In genomic region chr1:2192031-2192995, GRCh38 we compare ENCODE assay signal across 8 cellular contexts. TPM values are rescaled to one million over a fixed set of nuclear protein-coding genes. Genes with fewer than 3 reads are reported as not detected.
DNase-seq lines count a peak whose midpoint lies in the region; ATAC-seq and TF ChIP-seq lines count a peak whose summit lies in the region.
"Had no signal": no experiment of that assay in that cellular context is flagged by ENCODE, and none has a peak within 500 bp of the region (broad histone marks: within the 10 kb centered on the region; RNA-seq: fewer than 3 reads in every experiment).

No MANE protein-coding gene starts in this region.

- WGBS in IMR-90 (ENCODE audit: extremely low coverage in 2 of 2, insufficient read length in 1 of 2), 2 experiments, result 40% methylated on average over 19 of the region's 30 CpGs; no CpG with 5 or more reads in 1 of the 2 experiments
- 61 to 77% (median 73%) methylated on average over 21 to 30 of the region's 30 CpGs for WGBS in stomach, 5 donors

- TF ChIP-seq POLR2A in IMR-90 (IDR thresholded peaks at IDR 0.05; ENCODE audit: low read depth, low read length) (no peak), stomach (IDR thresholded peaks at IDR 0.05) (no peak)

- no peak overlapping the region for H2BK5ac ChIP-seq in IMR-90 (ENCODE audit: low read depth, low read length, poor library complexity, severe bottlenecking)

- in situ Hi-C loops in IMR-90 (cut with MboI; ENCODE audit: low sequenced_read_pairs), result loop anchor here (5.0 to 25.0 kb wide), 2 partner anchors 180 to 345 kb away; partner anchors contain the start of genes HES5 and PANK4

- H4K91ac ChIP-seq in IMR-90 (ENCODE audit: insufficient read depth, low read depth, low read length), result peak overlapping the region; percentile 27; the same call in 1 of the 2 replicates

- H2AK5ac ChIP-seq in IMR-90 (ENCODE audit: low read depth, low read length), result peak overlapping the region; percentile 5

- dilution Hi-C loops in IMR-90 (cut with HindIII; ENCODE audit: low sequenced_read_pairs, unreplicated experiment), result no loop called here

- H3K23ac ChIP-seq in IMR-90 (ENCODE audit: low read depth, low read length), result 0 out of 2 replicates have a peak overlapping the region, but pooled peaks have one; percentile 79

- peak; percentile 70 for DNase-seq in IMR-90
- peak; percentile 67 for DNase-seq in amniotic epithelial cell (ENCODE audit: low read depth)
- DNase-seq in left lung, result peak in 1 of 2 donors; percentile 70
- DNase-seq in stomach, result no peak
- no peak for DNase-seq in HEK293T (ENCODE audit: extremely low spot score)
- no peak for DNase-seq in SKM-1 (lab: John Stamatoyannopoulos, UW; ENCODE audit: unreplicated experiment)
- no peak for DNase-seq in kidney glomerular epithelial cell (lab: John Stamatoyannopoulos, UW)
- DNase-seq: NCI-H82 had no signal

- POLR2A ChIA-PET in IMR-90 (lab: Charles Lee; ENCODE audit: unreplicated experiment) (interaction anchor here (0.6 kb wide), 1 partner anchor 115 kb away, joined by 6 read pairs; no protein-coding TSS in a partner anchor), HEK293T (lab: Yijun Ruan, JAX) (interaction anchor here (1.1 to 2.1 kb wide), 2 partner anchors 36 to 199 kb away, joined by 4 to 8 read pairs; partner anchors contain the start of genes MORN1, RER1 and SKI)

- intact Hi-C loops in IMR-90 (cut with micrococcal nuclease) (no loop called here), left lung (cut with DNase I) (loop anchor here in 1 of 2 donors (10.0 kb wide), 1 partner anchor 192 kb away; no protein-coding TSS in a partner anchor), stomach (cut with DNase I; ENCODE audit: low total_unique reads) (no loop called here)

- H3K18ac ChIP-seq in IMR-90 (ENCODE audit: low read depth, low read length), result no peak overlapping the region

- H3K4me3 ChIP-seq in IMR-90 (ENCODE audit: insufficient read depth, low read depth, low read length), result no peak overlapping the region
- H3K4me3 ChIP-seq in left lung, result no peak overlapping the region
- H3K4me3 ChIP-seq in stomach, result peak overlapping the region in 1 of 4 donors; percentile 6

- TF ChIP-seq EP300 in stomach (IDR thresholded peaks at IDR 0.05), result no peak

- peak overlapping the region; percentile 35; the same call in 1 of the 2 replicates for H3K4ac ChIP-seq in IMR-90 (ENCODE audit: low read depth, low read length)

- H3K36me3 ChIP-seq in IMR-90 (ENCODE audit: control insufficient read depth, insufficient read depth, low read length) (no peaks in the 10 kb centered on the region; the same call in 1 of the 2 replicates), left lung (no peaks in the 10 kb centered on the region), stomach (no peaks in the 10 kb centered on the region)

- H3K27me3 ChIP-seq in IMR-90 (ENCODE audit: control insufficient read depth, insufficient read depth, low read length) (no peaks in the 10 kb centered on the region), left lung (no peaks in the 10 kb centered on the region), stomach (no peaks in the 10 kb centered on the region)

- no peak overlapping the region for H3K56ac ChIP-seq in IMR-90 (ENCODE audit: extremely low read depth, insufficient read depth, low read length)

- H4K20me1 ChIP-seq in IMR-90 (ENCODE audit: insufficient read depth, low read length), result 0 out of 2 replicates have a peak, but pooled peaks cover 12% of the 10 kb centered on the region

- H3K9ac ChIP-seq in IMR-90 (ENCODE audit: low read depth, low read length), result peak overlapping the region; percentile 8; the same call in 1 of the 2 replicates

- peak overlapping the region; percentile 46; the same call in 1 of the 2 replicates for H3K14ac ChIP-seq in IMR-90 (replicated peaks; ENCODE audit: low read depth, low read length)

- H3K9me1 ChIP-seq in IMR-90 (ENCODE audit: insufficient read depth, low read length), result 0 out of 2 replicates have a peak, but pooled peaks cover 2% of the 10 kb centered on the region

- TF ChIP-seq CTCF in IMR-90 (conservative IDR thresholded peaks at IDR 0.05; ENCODE audit: low read depth, low read length) (no peak), left lung (IDR thresholded peaks at IDR 0.05) (no peak), stomach (IDR thresholded peaks at IDR 0.05) (no peak)

- no peak overlapping the region for H2BK20ac ChIP-seq in IMR-90 (ENCODE audit: low read depth, low read length)

- H3K27ac ChIP-seq in IMR-90 (ENCODE audit: insufficient read depth, low read length) (peak overlapping the region; percentile 15), left lung (peak overlapping the region; percentile 40 to 91), stomach (peak overlapping the region in 4 of 5 donors; percentile 88 to 98 (median 94))

- CTCF ChIA-PET in IMR-90 (lab: Yijun Ruan, JAX) (interaction anchor here (0.7 to 0.8 kb wide), 3 partner anchors 18 to 189 kb away, joined by 3 to 4 read pairs (median 3); no protein-coding TSS in a partner anchor), HEK293T (lab: Yijun Ruan, JAX) (interaction anchor here (0.6 to 1.5 kb wide), 3 partner anchors 83 to 189 kb away, joined by 3 to 4 read pairs (median 3); no protein-coding TSS in a partner anchor)

- no peak for TF ChIP-seq RAD21 in IMR-90 (IDR thresholded peaks at IDR 0.05; ENCODE audit: low read length)

- peak overlapping the region; percentile 44 for H2AFZ ChIP-seq in IMR-90 (replicated peaks; ENCODE audit: low read length, poor library complexity)

- peak overlapping the region; percentile 48; the same call in 1 of the 2 replicates for H3K4me2 ChIP-seq in IMR-90 (ENCODE audit: low read depth, low read length)

- H4K5ac ChIP-seq in IMR-90 (ENCODE audit: low read depth, low read length), result no peak overlapping the region

- ATAC-seq in IMR-90 (ENCODE audit: low read depth) (no peak), left lung (peak; percentile 6)

- no peak overlapping the region for H2BK120ac ChIP-seq in IMR-90 (ENCODE audit: low read depth, low read length)

- peaks cover 34% of the 10 kb centered on the region for H3K4me1 ChIP-seq in IMR-90 (ENCODE audit: control insufficient read depth, insufficient read depth, low read length)
- peaks cover 35 to 60% of the 10 kb centered on the region in 2 donors for H3K4me1 ChIP-seq in left lung
- H3K4me1 ChIP-seq in stomach, result peaks cover 53 to 68% (median 65%) of the 10 kb centered on the region in 4 donors

- peak overlapping the region; percentile 79 for H2AK9ac ChIP-seq in IMR-90 (replicated peaks; ENCODE audit: low read depth, low read length, poor library complexity)

- no TSS peak for BruUV-seq in IMR-90 (replicated peaks; lab: Mats Ljungman, UMichigan)

- H3K79me1 ChIP-seq in IMR-90 (ENCODE audit: low read depth in 1 of 2, low read length in 2 of 2), result peaks cover 9 to 50% of the 10 kb centered on the region in 2 experiments

- H3K9me3 ChIP-seq in IMR-90 (ENCODE audit: control insufficient read depth, insufficient read depth, low read length), result no peaks in the 10 kb centered on the region
- H3K9me3 ChIP-seq in left lung, result no peaks in the 10 kb centered on the region
- H3K9me3 ChIP-seq in stomach, result no peaks in the 10 kb centered on the region

- no peak overlapping the region for H4K8ac ChIP-seq in IMR-90 (ENCODE audit: low read depth in 2 of 2, low read length in 2 of 2)

- H2BK15ac ChIP-seq in IMR-90 (ENCODE audit: low read depth, low read length), result no peak overlapping the region

TF ChIP-seq in IMR-90, 13 proteins besides CTCF, POLR2A, EP300 and RAD21:
- TF ChIP-seq CEBPB (IDR thresholded peaks at IDR 0.05; ENCODE audit: low read depth, low read length), result peak; percentile 34; the same call in 1 of the 2 replicates
- no peak for TF ChIP-seq NFE2L2 (IDR thresholded peaks at IDR 0.05; ENCODE audit: low read depth, low read length)
- TF ChIP-seq MXI1 (IDR thresholded peaks at IDR 0.05; ENCODE audit: borderline replicate concordance, low read depth, low read length), result no peak

TF ChIP-seq in HEK293T, 16 proteins besides CTCF, POLR2A, EP300 and RAD21:
- TF ChIP-seq HDGF (IDR thresholded peaks at IDR 0.05; ENCODE audit: borderline replicate concordance), result no peak
- TF ChIP-seq BHLHE40 (IDR thresholded peaks at IDR 0.05; ENCODE audit: borderline replicate concordance), result no peak
- no peak for TF ChIP-seq TARDBP (IDR thresholded peaks at IDR 0.05)
- no peak for TF ChIP-seq FOXK2 (IDR thresholded peaks at IDR 0.05)
- TF ChIP-seq SP1 (IDR thresholded peaks at IDR 0.05), result no peak
- TF ChIP-seq CTBP1 (IDR thresholded peaks at IDR 0.05; ENCODE audit: borderline replicate concordance), result no peak

RNA-seq across cellular contexts. Expression of gene FAAP20, which starts 2.3 kb away (rescaled TPM):
- total RNA-seq in IMR-90 (2012; rRNA removed) (6.5 and 7.5 TPM in 2 replicates), left lung (10 to 100 TPM; 51.6 to 69.7 TPM), stomach (100 to 1,000 TPM in 1 of 5 donors, 10 to 100 TPM in 3, 1 to 10 TPM in 1; 8.2 to 170 (median 25.8) TPM)
- polyA plus RNA-seq in IMR-90 (2012; rRNA removed) (31.5 and 36.8 TPM in 2 replicates), stomach (100 to 1,000 TPM in 2 of 3 donors, 10 to 100 TPM in 1; 91.3 to 120 (median 101) TPM)
- polyA plus RNA-seq in IMR-90 (2012; cell fraction: cytosol; rRNA removed), result 58.8 and 75.0 TPM in 2 replicates
- polyA plus RNA-seq in IMR-90 (2012; cell fraction: nucleus; rRNA removed; ENCODE audit: low replicate concordance), result 59.9 and 123 TPM in 2 replicates

RNA-seq across cellular contexts. Expression of gene SKI, which starts 35.8 kb away (rescaled TPM):
- total RNA-seq in IMR-90 (2012; rRNA removed) (2.3 and 3.9 TPM in 2 replicates), left lung (10 to 100 TPM; 75.8 to 89.0 TPM), stomach (10 to 100 TPM; 18.7 to 84.0 (median 32.7) TPM)
- polyA plus RNA-seq in IMR-90 (2012; rRNA removed) (20.1 and 20.8 TPM in 2 replicates), stomach (10 to 100 TPM in 2 of 3 donors, 1 to 10 TPM in 1; 7.4 to 14.8 (median 13.9) TPM)
- 13.7 and 20.7 TPM in 2 replicates for polyA plus RNA-seq in IMR-90 (2012; cell fraction: cytosol; rRNA removed)
- 42.1 and 52.9 TPM in 2 replicates for polyA plus RNA-seq in IMR-90 (2012; cell fraction: nucleus; rRNA removed; ENCODE audit: low replicate concordance)

Comparison
In these comparisons a context has a peak if more than half of its experiments do, and no peak if none do; other contexts are left out.
1. DNase-seq: peak in IMR-90 (single experiment) and amniotic epithelial cell (single experiment); none in stomach (single experiment), HEK293T (single experiment), SKM-1 (single experiment) and kidney glomerular epithelial cell (single experiment).
2. H3K27ac ChIP-seq: peak in every context shown above with its lines; median percentile 94 in stomach; 66 in left lung; 15 in IMR-90.